Comparison of ENCODE assay signal across 15 cellular contexts in the genomic region with DNA sequence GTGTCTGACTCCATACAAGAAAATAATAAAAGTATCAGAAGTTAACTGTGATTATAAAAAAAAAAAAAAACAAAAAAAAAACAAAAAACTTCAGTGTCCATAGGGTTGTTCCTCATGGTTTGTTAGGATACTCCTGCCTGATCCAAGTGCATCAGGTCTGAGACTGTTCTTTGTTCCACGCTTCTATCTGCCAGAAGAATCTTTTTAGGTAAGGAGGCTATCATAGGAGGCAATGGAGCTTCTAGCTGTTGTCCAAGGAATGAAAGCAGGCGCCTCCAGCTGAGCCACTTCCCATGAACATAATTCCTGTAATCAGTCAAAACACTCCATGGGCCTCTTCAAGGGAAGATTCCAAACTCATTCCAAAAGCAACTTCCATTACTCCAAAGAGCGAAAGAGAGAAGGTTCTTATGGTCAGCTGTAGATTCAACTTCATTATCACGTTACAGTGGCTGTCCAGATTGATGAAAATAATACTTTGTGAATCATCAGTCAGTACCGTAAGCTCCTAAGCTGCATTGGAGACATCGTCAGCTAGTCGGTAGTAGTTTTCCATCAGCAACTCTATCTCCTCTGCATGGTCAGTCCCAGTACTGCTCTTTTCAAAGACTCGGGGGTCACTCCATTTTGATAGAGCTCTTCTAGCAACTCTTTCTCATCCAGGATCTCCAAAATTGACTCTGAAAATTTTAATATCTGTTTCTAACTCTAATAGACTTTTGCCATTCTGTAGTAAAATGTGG. TPM values are rescaled to one million over a fixed set of nuclear protein-coding genes. Genes with fewer than 3 reads are reported as not detected.
DNase-seq lines count a peak whose midpoint lies in the region; ATAC-seq and TF ChIP-seq lines count a peak whose summit lies in the region.
"Had no signal": no experiment of that assay in that cellular context is flagged by ENCODE, and none has a peak within 500 bp of the region (broad histone marks: within the 10 kb centered on the region; RNA-seq: fewer than 3 reads in every experiment).

No MANE protein-coding gene starts in this region.

- DNase-seq in activated naive CD8-positive, alpha-beta T cell treated with anti-CD3 and anti-CD28 coated beads, Interleukin-2, amount 50 U/mL, for 24 hours, result no peak
- no peak for DNase-seq in activated naive CD8-positive, alpha-beta T cell treated with anti-CD3 and anti-CD28 coated beads for 36 hours
- DNase-seq in endothelial cell (ENCODE audit: low spot score), result no peak
- DNase-seq in NCI-H2227 treated with DMSO at 0.1 percent for 48 hours (lab: John Stamatoyannopoulos, UW), result no peak
- DNase-seq in activated effector memory CD4-positive, alpha-beta T cell treated with Interleukin-2 at 50 U/mL for 16 hours, result no peak
- DNase-seq: ACHN; BE2C; C1 segment of cervical spinal cord; CD4-positive, CD25-positive, alpha-beta regulatory T cell; CD8-positive, alpha-beta memory T cell; COR-L47; DMS 273 treated with DMSO at 0.1 percent for 48 hours; H9 had no signal

- no peaks in the 10 kb centered on the region for H3K27me3 Mint-ChIP-seq in activated naive CD8-positive, alpha-beta T cell
- H3K27me3 Mint-ChIP-seq in activated naive CD8-positive, alpha-beta T cell treated with anti-CD3 and anti-CD28 coated beads, Interleukin-2, amount 50 U/mL, for 24 hours, result no peaks in the 10 kb centered on the region
- H3K27me3 Mint-ChIP-seq in activated naive CD8-positive, alpha-beta T cell treated with anti-CD3 and anti-CD28 coated beads for 36 hours, result no peaks in the 10 kb centered on the region
- H3K27me3 Mint-ChIP-seq in endothelial cell (ENCODE audit: unreplicated experiment), result peaks cover 6% of the 10 kb centered on the region
- H3K27me3 Mint-ChIP-seq: CD4-positive, CD25-positive, alpha-beta regulatory T cell; CD8-positive, alpha-beta memory T cell had no signal

- no peak overlapping the region for H3K9ac ChIP-seq in skeletal muscle tissue (ENCODE audit: low read depth in 1 of 3, low read length in 3 of 3)

- peak overlapping the region; percentile 65 for H3K27ac Mint-ChIP-seq in activated naive CD8-positive, alpha-beta T cell
- no peak overlapping the region for H3K27ac Mint-ChIP-seq in activated naive CD8-positive, alpha-beta T cell treated with anti-CD3 and anti-CD28 coated beads, Interleukin-2, amount 50 U/mL, for 24 hours
- H3K27ac Mint-ChIP-seq in activated naive CD8-positive, alpha-beta T cell treated with anti-CD3 and anti-CD28 coated beads for 36 hours, result peak overlapping the region; percentile 36
- peak overlapping the region; percentile 62 for H3K27ac Mint-ChIP-seq in endothelial cell (ENCODE audit: unreplicated experiment)
- H3K27ac Mint-ChIP-seq: CD4-positive, CD25-positive, alpha-beta regulatory T cell had no signal

- no peaks in the 10 kb centered on the region for H3K27me3 ChIP-seq in skeletal muscle tissue (ENCODE audit: control insufficient read depth in 3 of 3, insufficient read depth in 3 of 3, low read length in 3 of 3)
- H3K27me3 ChIP-seq: BE2C had no signal

- H3K4me3 ChIP-seq in skeletal muscle tissue (ENCODE audit: low read length in 3 of 3), result peak overlapping the region in 2 of 3 donors; percentile 17 to 38

- H3K4me1 Mint-ChIP-seq in activated naive CD8-positive, alpha-beta T cell (ENCODE audit: low read depth), result peaks cover 42% of the 10 kb centered on the region
- H3K4me1 Mint-ChIP-seq in activated naive CD8-positive, alpha-beta T cell treated with anti-CD3 and anti-CD28 coated beads, Interleukin-2, amount 50 U/mL, for 24 hours, result peaks cover 20% of the 10 kb centered on the region
- H3K4me1 Mint-ChIP-seq in activated naive CD8-positive, alpha-beta T cell treated with anti-CD3 and anti-CD28 coated beads for 36 hours, result peaks cover 23% of the 10 kb centered on the region
- H3K4me1 Mint-ChIP-seq in endothelial cell (ENCODE audit: unreplicated experiment), result peaks cover 5% of the 10 kb centered on the region

- H3K27ac ChIP-seq in skeletal muscle tissue (ENCODE audit: low read depth, low read length), result peak overlapping the region; percentile 75

- peaks cover 0 to 2% (median 0%) of the 10 kb centered on the region in 3 donors for H3K9me3 ChIP-seq in skeletal muscle tissue (ENCODE audit: control insufficient read depth in 3 of 3, low read length in 3 of 3)
- H3K9me3 ChIP-seq: BE2C had no signal

- peaks cover 0 to 4% (median 0%) of the 10 kb centered on the region in 3 donors for H3K36me3 ChIP-seq in skeletal muscle tissue (ENCODE audit: control insufficient read depth in 3 of 3, insufficient read depth in 3 of 3, low read length in 3 of 3)
- H3K36me3 ChIP-seq: BE2C had no signal

- H3K4me1 ChIP-seq in skeletal muscle tissue (ENCODE audit: control insufficient read depth in 3 of 3, insufficient read depth in 3 of 3, low read length in 3 of 3), result peaks cover 10 to 17% (median 14%) of the 10 kb centered on the region in 3 donors

- no peak for TF ChIP-seq CTCF in endothelial cell (IDR thresholded peaks at IDR 0.05; ENCODE audit: unreplicated experiment)

- peaks cover 29% of the 10 kb centered on the region for H3K36me3 Mint-ChIP-seq in activated naive CD8-positive, alpha-beta T cell
- peaks cover 46% of the 10 kb centered on the region for H3K36me3 Mint-ChIP-seq in activated naive CD8-positive, alpha-beta T cell treated with anti-CD3 and anti-CD28 coated beads, Interleukin-2, amount 50 U/mL, for 24 hours (ENCODE audit: low read depth)
- peaks cover 51% of the 10 kb centered on the region for H3K36me3 Mint-ChIP-seq in activated naive CD8-positive, alpha-beta T cell treated with anti-CD3 and anti-CD28 coated beads for 36 hours
- peaks cover 22% of the 10 kb centered on the region for H3K36me3 Mint-ChIP-seq in endothelial cell (ENCODE audit: low read depth, unreplicated experiment)

- ATAC-seq in activated naive CD8-positive, alpha-beta T cell treated with anti-CD3 and anti-CD28 coated beads, Interleukin-2, amount 50 U/mL, for 24 hours, result no peak

- H3K4me3 Mint-ChIP-seq in activated naive CD8-positive, alpha-beta T cell, result no peak overlapping the region
- no peak overlapping the region for H3K4me3 Mint-ChIP-seq in activated naive CD8-positive, alpha-beta T cell treated with anti-CD3 and anti-CD28 coated beads, Interleukin-2, amount 50 U/mL, for 24 hours
- H3K4me3 Mint-ChIP-seq in activated naive CD8-positive, alpha-beta T cell treated with anti-CD3 and anti-CD28 coated beads for 36 hours, result no peak overlapping the region
- H3K4me3 Mint-ChIP-seq in endothelial cell (ENCODE audit: unreplicated experiment), result no peak overlapping the region
- H3K4me3 Mint-ChIP-seq: CD4-positive, CD25-positive, alpha-beta regulatory T cell; CD8-positive, alpha-beta memory T cell; H9 had no signal

- H3K9me3 Mint-ChIP-seq in activated naive CD8-positive, alpha-beta T cell (ENCODE audit: low read depth), result no peaks in the 10 kb centered on the region
- H3K9me3 Mint-ChIP-seq in activated naive CD8-positive, alpha-beta T cell treated with anti-CD3 and anti-CD28 coated beads, Interleukin-2, amount 50 U/mL, for 24 hours, result peaks cover 16% of the 10 kb centered on the region
- peaks cover 18% of the 10 kb centered on the region for H3K9me3 Mint-ChIP-seq in activated naive CD8-positive, alpha-beta T cell treated with anti-CD3 and anti-CD28 coated beads for 36 hours
- no peaks in the 10 kb centered on the region for H3K9me3 Mint-ChIP-seq in endothelial cell (ENCODE audit: unreplicated experiment)

RNA-seq across cellular contexts. Expression of a gene that starts 9.7 kb away (rescaled TPM):
- total RNA-seq in activated naive CD8-positive, alpha-beta T cell treated with anti-CD3 and anti-CD28 coated beads for 36 hours, result 10 to 100 TPM; 47.9 to 48.9 TPM
- 37.9 TPM for total RNA-seq in endothelial cell (ENCODE audit: unreplicated experiment)
- total RNA-seq in skeletal muscle tissue, result 20.9 TPM
